In the genomic region with DNA sequence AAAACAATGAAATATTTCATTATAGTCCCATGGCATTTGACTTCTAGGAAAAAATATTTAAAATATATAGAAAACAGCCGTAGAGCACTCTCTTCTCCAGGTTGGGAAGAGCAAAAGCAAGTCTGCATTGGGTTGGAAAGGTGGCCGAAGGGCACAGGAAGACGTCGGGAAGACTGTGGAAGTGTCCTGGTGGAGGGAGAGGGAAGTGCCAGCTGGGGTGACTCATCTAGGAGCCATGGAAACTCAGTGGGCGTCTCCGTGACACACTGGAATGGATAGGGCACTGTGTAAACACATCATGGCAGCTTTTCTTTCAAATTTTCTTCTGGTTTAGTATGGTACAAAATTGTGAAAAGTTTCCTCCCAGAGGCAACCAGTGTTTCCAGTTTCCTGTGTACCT, we compare ENCODE assay signal across 9 cellular contexts. TPM values are rescaled to one million over a fixed set of nuclear protein-coding genes. Genes with fewer than 3 reads are reported as not detected.
A peak's percentile ranks its signal among the peaks of the same experiment; 100 is the strongest.
DNase-seq lines count a peak whose midpoint lies in the region; ATAC-seq and TF ChIP-seq lines count a peak whose summit lies in the region.
"Had no signal": no experiment of that assay in that cellular context is flagged by ENCODE, and none has a peak within 500 bp of the region (broad histone marks: within the 10 kb centered on the region; RNA-seq: fewer than 3 reads in every experiment).

No MANE protein-coding gene starts in this region.

- intact Hi-C loops in right lobe of liver (cut with DNase I): no loop called here

- CTCF ChIA-PET in CD8-positive, alpha-beta memory T cell (lab: Charles Lee): interaction anchor here (2.0 kb wide), 1 partner anchor 9 kb away, joined by 4 read pairs; no protein-coding TSS in a partner anchor

- DNase-seq in AG09309 (ENCODE audit: low read depth) (no peak), HT1080 (ENCODE audit: low read depth) (peak; percentile 91), right lobe of liver (no peak), NOMO-1 (lab: John Stamatoyannopoulos, UW; ENCODE audit: unreplicated experiment in 2 of 2) (no peak)
- DNase-seq in central memory CD8-positive, alpha-beta T cell (ENCODE audit: low spot score in 2 of 2): no peak
- no peak for DNase-seq in CD8-positive, alpha-beta memory T cell

- H3K4me3 Mint-ChIP-seq in central memory CD8-positive, alpha-beta T cell: no peak overlapping the region
- H3K4me3 Mint-ChIP-seq in CD8-positive, alpha-beta memory T cell: peak overlapping the region in 1 of 7 donors; percentile 6

- 55% methylated on average over 4 of the region's 6 CpGs for WGBS in right lobe of liver (ENCODE audit: insufficient coverage, low coverage, low lambda C conversion rate, missing lambda C conversion rate)

- H3K27me3 ChIP-seq in right lobe of liver: no peaks in the 10 kb centered on the region
- no peaks in the 10 kb centered on the region for H3K27me3 ChIP-seq in CD8-positive, alpha-beta memory T cell (ENCODE audit: insufficient read depth, low read length, poor library complexity, severe bottlenecking)

- no peak for TF ChIP-seq POLR2A in right lobe of liver (IDR thresholded peaks at IDR 0.05)

- H3K4me3 ChIP-seq in AG09309 (ENCODE audit: control insufficient read depth, low read depth, low read length): no peak overlapping the region
- H3K4me3 ChIP-seq in right lobe of liver: no peak overlapping the region
- H3K4me3 ChIP-seq in CD8-positive, alpha-beta memory T cell (ENCODE audit: low read length): no peak overlapping the region

- no peak overlapping the region for H3K27ac ChIP-seq in right lobe of liver
- no peak overlapping the region for H3K27ac ChIP-seq in CD8-positive, alpha-beta memory T cell (ENCODE audit: low read depth, low read length)

- POLR2A ChIA-PET in CD8-positive, alpha-beta memory T cell (lab: Charles Lee): no interaction called here

- peaks cover 34% of the 10 kb centered on the region for H3K4me1 Mint-ChIP-seq in central memory CD8-positive, alpha-beta T cell
- peaks cover 21 to 32% (median 26%) of the 10 kb centered on the region in 3 donors for H3K4me1 Mint-ChIP-seq in CD8-positive, alpha-beta memory T cell

- peaks cover 64% of the 10 kb centered on the region for H3K36me3 Mint-ChIP-seq in central memory CD8-positive, alpha-beta T cell (ENCODE audit: insufficient read depth)
- H3K36me3 Mint-ChIP-seq in CD8-positive, alpha-beta memory T cell: peaks cover 0 to 85% (median 18%) of the 10 kb centered on the region in 3 donors

- peaks cover 1 to 48% (median 11%) of the 10 kb centered on the region in 4 donors for H3K36me3 ChIP-seq in right lobe of liver
- peaks cover 56% of the 10 kb centered on the region for H3K36me3 ChIP-seq in CD8-positive, alpha-beta memory T cell (ENCODE audit: insufficient read depth, low read length)

- H3K9me3 Mint-ChIP-seq in central memory CD8-positive, alpha-beta T cell: no peaks in the 10 kb centered on the region
- no peaks in the 10 kb centered on the region for H3K9me3 Mint-ChIP-seq in CD8-positive, alpha-beta memory T cell
- H3K9me3 Mint-ChIP-seq: activated naive CD4-positive, alpha-beta T cell treated with anti-CD3 and anti-CD28 coated beads, Interleukin-2, amount 50 U/mL, for 72 hours had no signal

- peak overlapping the region; percentile 50 for H3K27ac Mint-ChIP-seq in central memory CD8-positive, alpha-beta T cell (ENCODE audit: low read depth)
- peak overlapping the region in 4 of 8 donors; percentile 5 to 69 (median 14) for H3K27ac Mint-ChIP-seq in CD8-positive, alpha-beta memory T cell

- H3K9me3 ChIP-seq in right lobe of liver: no peaks in the 10 kb centered on the region
- H3K9me3 ChIP-seq in CD8-positive, alpha-beta memory T cell (ENCODE audit: low read length): no peaks in the 10 kb centered on the region

- no peaks in the 10 kb centered on the region for H3K27me3 Mint-ChIP-seq in central memory CD8-positive, alpha-beta T cell
- H3K27me3 Mint-ChIP-seq in CD8-positive, alpha-beta memory T cell: no peaks in the 10 kb centered on the region

- ATAC-seq in central memory CD8-positive, alpha-beta T cell (replicated peaks; ENCODE audit: extremely low read depth, poor library complexity, severe bottlenecking): no peak
- ATAC-seq in right lobe of liver (peak; percentile 40 to 90 (median 60)), HG03342 (IDR thresholded peaks at IDR 0.05; ENCODE audit: unreplicated experiment) (no peak), GM19351 (IDR thresholded peaks at IDR 0.05; ENCODE audit: unreplicated experiment) (no peak)

- no peaks in the 10 kb centered on the region for H3K4me1 ChIP-seq in right lobe of liver
- peaks cover 9% of the 10 kb centered on the region for H3K4me1 ChIP-seq in CD8-positive, alpha-beta memory T cell (ENCODE audit: insufficient read depth, low read length)

- peak; percentile 71 for TF ChIP-seq CTCF in AG09309 (IDR thresholded peaks at IDR 0.05; ENCODE audit: control insufficient read depth, insufficient read depth, low read depth, low read length, missing control alignments)
- TF ChIP-seq CTCF in right lobe of liver (IDR thresholded peaks at IDR 0.05): peak; percentile 18 to 45 (median 31)

RNA-seq across cellular contexts. Expression of a gene that starts 12.7 kb away (rescaled TPM):
- total RNA-seq in HT1080 (2014; rRNA removed; shearing (Covaris generic)): 24.8 and 28.8 TPM in 2 replicates
- polyA plus RNA-seq in HT1080 (2015; cell fraction: cytosol; rRNA removed): 26.9 and 31.2 TPM in 2 replicates
- 67.7 and 79.0 TPM in 2 replicates for polyA plus RNA-seq in HT1080 (2015; cell fraction: nucleus; rRNA removed)
- 10 to 100 TPM; 13.4 to 21.6 (median 16.7) TPM for total RNA-seq in right lobe of liver
- 10 to 100 TPM; 62.7 to 63.7 TPM for total RNA-seq in CD8-positive, alpha-beta memory T cell
- 28.2 TPM for polyA plus RNA-seq in CD8-positive, alpha-beta memory T cell

RNA-seq across cellular contexts. Expression of a gene that starts 17.7 kb away (rescaled TPM):
- 47.1 and 57.2 TPM in 2 replicates for total RNA-seq in HT1080 (2014; rRNA removed; shearing (Covaris generic))
- 50.7 and 52.2 TPM in 2 replicates for polyA plus RNA-seq in HT1080 (2015; cell fraction: cytosol; rRNA removed)
- 31.1 and 39.8 TPM in 2 replicates for polyA plus RNA-seq in HT1080 (2015; cell fraction: nucleus; rRNA removed)
- 10 to 100 TPM; 13.0 to 32.2 (median 21.7) TPM for total RNA-seq in right lobe of liver
- total RNA-seq in CD8-positive, alpha-beta memory T cell: 10 to 100 TPM; 86.0 to 96.4 TPM
- 9.3 TPM for polyA plus RNA-seq in CD8-positive, alpha-beta memory T cell

RNA-seq across cellular contexts. Expression of a gene that starts 36.7 kb away (rescaled TPM):
- 130 and 134 TPM in 2 replicates for total RNA-seq in HT1080 (2014; rRNA removed; shearing (Covaris generic))
- polyA plus RNA-seq in HT1080 (2015; cell fraction: cytosol; rRNA removed): 148 and 160 TPM in 2 replicates
- polyA plus RNA-seq in HT1080 (2015; cell fraction: nucleus; rRNA removed): 51.5 and 56.2 TPM in 2 replicates
- total RNA-seq in right lobe of liver: 10 to 100 TPM; 23.2 to 36.8 (median 32.4) TPM
- total RNA-seq in CD8-positive, alpha-beta memory T cell: 100 to 1,000 TPM; 207 to 210 TPM
- polyA plus RNA-seq in CD8-positive, alpha-beta memory T cell: 61.4 TPM

RNA-seq across cellular contexts. Expression of a gene that starts 37.4 kb away (rescaled TPM):
- 84.8 and 87.9 TPM in 2 replicates for total RNA-seq in HT1080 (2014; rRNA removed; shearing (Covaris generic))
- 87.3 and 90.0 TPM in 2 replicates for polyA plus RNA-seq in HT1080 (2015; cell fraction: cytosol; rRNA removed)
- polyA plus RNA-seq in HT1080 (2015; cell fraction: nucleus; rRNA removed): 231 and 236 TPM in 2 replicates
- 100 to 1,000 TPM; 104 to 174 (median 144) TPM for total RNA-seq in right lobe of liver
- total RNA-seq in CD8-positive, alpha-beta memory T cell: 100 to 1,000 TPM; 168 to 185 TPM
- 753 TPM for polyA plus RNA-seq in CD8-positive, alpha-beta memory T cell

Comparison
In these comparisons a context has a peak if more than half of its experiments do, and no peak if none do; other contexts are left out.
1. ATAC-seq: peak in right lobe of liver (4 of 4); none in central memory CD8-positive, alpha-beta T cell (single experiment), HG03342 (single experiment) and GM19351 (single experiment).